11 cellular contexts compared by ENCODE assay signal in the genomic region with DNA sequence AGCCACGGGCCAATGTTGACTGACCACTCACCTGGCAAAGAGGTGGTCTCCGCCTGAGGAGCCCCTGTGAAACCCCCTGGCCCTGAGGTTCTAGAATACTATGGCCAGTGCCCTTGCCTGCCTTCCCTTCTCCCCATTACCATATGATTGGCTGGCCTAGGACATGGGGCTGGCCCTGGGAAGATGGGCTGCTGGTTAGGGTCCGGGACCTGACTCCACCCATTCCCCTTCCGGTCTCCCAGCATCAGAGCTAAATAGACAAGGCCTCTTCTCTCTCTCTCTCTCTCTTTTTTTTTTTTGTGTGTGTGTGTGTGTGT. TPM values are rescaled to one million over a fixed set of nuclear protein-coding genes. Genes with fewer than 3 reads are reported as not detected.
A peak's percentile ranks its signal among the peaks of the same experiment; 100 is the strongest.
DNase-seq lines count a peak whose midpoint lies in the region; ATAC-seq and TF ChIP-seq lines count a peak whose summit lies in the region.
"Had no signal": no experiment of that assay in that cellular context is flagged by ENCODE, and none has a peak within 500 bp of the region (broad histone marks: within the 10 kb centered on the region; RNA-seq: fewer than 3 reads in every experiment).

No MANE protein-coding gene starts in this region.

- no peak for TF ChIP-seq EP300 in upper lobe of left lung (IDR thresholded peaks at IDR 0.05)

- intact Hi-C loops in heart left ventricle (cut with DNase I) (no loop called here), left cardiac atrium (cut with DNase I) (loop anchor here in 1 of 2 donors (10.0 kb wide), 2 partner anchors 49 to 119 kb away; a partner anchor contains a TSS)

- H3K9ac ChIP-seq in liver (ENCODE audit: low read depth in 1 of 2, low read length in 2 of 2) = no peak overlapping the region

- H3K4me3 ChIP-seq in heart left ventricle (peak overlapping the region in 3 of 12 donors; percentile 26 to 72 (median 31)), liver (ENCODE audit: low read depth in 1 of 3, low read length in 3 of 3) (no peak overlapping the region), upper lobe of left lung (peak overlapping the region in 1 of 4 donors; percentile 89)

- peaks cover 56% of the 10 kb centered on the region for H3K4me1 Mint-ChIP-seq in activated CD8-positive, alpha-beta T cell treated with anti-CD3 and anti-CD28 coated beads, Interleukin-2, amount 10 ng/mL, durations not matched to agents 7 days and 5 days (ENCODE audit: low read depth)

- no peaks in the 10 kb centered on the region for H3K9me3 Mint-ChIP-seq in activated CD8-positive, alpha-beta T cell treated with anti-CD3 and anti-CD28 coated beads, Interleukin-2, amount 10 ng/mL, durations not matched to agents 7 days and 5 days (ENCODE audit: insufficient read depth)

- 62 to 71% (median 64%) methylated on average over 4 of the region's 4 CpGs for WGBS in heart left ventricle, 4 donors
- 74% methylated on average over 4 of the region's 4 CpGs for WGBS in liver
- 48 to 65% methylated on average over 2 to 3 of the region's 4 CpGs for WGBS in upper lobe of left lung, 2 donors

- H3K27me3 ChIP-seq in heart left ventricle (no peaks in the 10 kb centered on the region), liver (ENCODE audit: control insufficient read depth in 4 of 4, insufficient read depth in 4 of 4, low read length in 3 of 4) (no peaks in the 10 kb centered on the region), upper lobe of left lung (no peaks in the 10 kb centered on the region)

- H3K4me1 ChIP-seq in heart left ventricle = peaks cover 59 to 93% (median 90%) of the 10 kb centered on the region in 12 donors
- peaks cover 25 to 85% (median 67%) of the 10 kb centered on the region in 4 donors for H3K4me1 ChIP-seq in liver (ENCODE audit: control insufficient read depth in 4 of 4, insufficient read depth in 4 of 4, low read length in 3 of 4)
- peaks cover 85 to 92% (median 89%) of the 10 kb centered on the region in 4 donors for H3K4me1 ChIP-seq in upper lobe of left lung

- POLR2A ChIA-PET in activated CD8-positive, alpha-beta T cell treated with anti-CD3 and anti-CD28 coated beads, Interleukin-2, amount 10 ng/mL, durations not matched to agents 7 days and 5 days (lab: Charles Lee) = interaction anchor here (0.6 to 23.0 kb wide), 4 partner anchors 7 to 245 kb away, joined by 3 to 670 read pairs (median 337); a partner anchor contains a TSS

- H3K9me3 ChIP-seq in heart left ventricle = no peaks in the 10 kb centered on the region
- H3K9me3 ChIP-seq in liver (ENCODE audit: control insufficient read depth in 4 of 4, low read length in 3 of 4) = no peaks in the 10 kb centered on the region
- no peaks in the 10 kb centered on the region for H3K9me3 ChIP-seq in upper lobe of left lung

- H3K36me3 ChIP-seq in heart left ventricle = peaks cover 0 to 3% (median 0%) of the 10 kb centered on the region in 9 donors
- H3K36me3 ChIP-seq in liver (ENCODE audit: control insufficient read depth in 4 of 4, insufficient read depth in 3 of 4, low read depth in 1 of 4, low read length in 3 of 4) = no peaks in the 10 kb centered on the region
- no peaks in the 10 kb centered on the region for H3K36me3 ChIP-seq in upper lobe of left lung

- TF ChIP-seq POLR2A in heart left ventricle (IDR thresholded peaks at IDR 0.05) = no peak
- TF ChIP-seq POLR2A in upper lobe of left lung (IDR thresholded peaks at IDR 0.05) = no peak

- no peaks in the 10 kb centered on the region for H3K27me3 Mint-ChIP-seq in activated CD8-positive, alpha-beta T cell treated with anti-CD3 and anti-CD28 coated beads, Interleukin-2, amount 10 ng/mL, durations not matched to agents 7 days and 5 days (ENCODE audit: low read depth)

- no peak for DNase-seq in heart left ventricle
- DNase-seq in left cardiac atrium = no peak
- DNase-seq in activated CD8-positive, alpha-beta T cell treated with anti-CD3 and anti-CD28 coated beads, Interleukin-2, amount 10 ng/mL, durations not matched to agents 7 days and 5 days = peak; percentile 76
- no peak for DNase-seq in upper lobe of left lung
- DNase-seq in putamen (ENCODE audit: low spot score) = no peak
- no peak for DNase-seq in EL
- DNase-seq: C1 segment of cervical spinal cord had no signal

- ATAC-seq in heart left ventricle (no peak), left cardiac atrium (no peak), upper lobe of left lung (ENCODE audit: low FRiP score in 2 of 2) (no peak), HG02763 (IDR thresholded peaks at IDR 0.05; ENCODE audit: unreplicated experiment) (no peak)
- ATAC-seq in activated CD8-positive, alpha-beta T cell treated with anti-CD3 and anti-CD28 coated beads, Interleukin-2, amount 10 ng/mL, durations not matched to agents 7 days and 5 days = no peak
- ATAC-seq: Panc1 had no signal

- CTCF ChIA-PET in activated CD8-positive, alpha-beta T cell treated with anti-CD3 and anti-CD28 coated beads, Interleukin-2, amount 10 ng/mL, durations not matched to agents 7 days and 5 days (lab: Charles Lee) = interaction anchor here (0.7 to 25.5 kb wide), 5 partner anchors 3 to 152 kb away, joined by 3 to 1683 read pairs (median 60); a partner anchor contains a TSS

- peak overlapping the region; percentile 99 for H3K27ac Mint-ChIP-seq in activated CD8-positive, alpha-beta T cell treated with anti-CD3 and anti-CD28 coated beads, Interleukin-2, amount 10 ng/mL, durations not matched to agents 7 days and 5 days

- peak overlapping the region; percentile 90 for H3K4me3 Mint-ChIP-seq in activated CD8-positive, alpha-beta T cell treated with anti-CD3 and anti-CD28 coated beads, Interleukin-2, amount 10 ng/mL, durations not matched to agents 7 days and 5 days

- no peak for TF ChIP-seq CTCF in heart left ventricle (IDR thresholded peaks at IDR 0.05)
- TF ChIP-seq CTCF in liver (IDR thresholded peaks at IDR 0.05; ENCODE audit: low read depth, low read length, missing input control) = no peak
- TF ChIP-seq CTCF in upper lobe of left lung (IDR thresholded peaks at IDR 0.05) = no peak

- peak overlapping the region; percentile 49 to 97 (median 88) for H3K27ac ChIP-seq in heart left ventricle
- H3K27ac ChIP-seq in liver (ENCODE audit: low read depth in 1 of 2, low read length in 2 of 2) = peak overlapping the region; percentile 51 to 62
- H3K27ac ChIP-seq in upper lobe of left lung = peak overlapping the region; percentile 88 to 99 (median 96)

- no peak for TF ChIP-seq RAD21 in liver (IDR thresholded peaks at IDR 0.05)

- peaks cover 71% of the 10 kb centered on the region for H3K36me3 Mint-ChIP-seq in activated CD8-positive, alpha-beta T cell treated with anti-CD3 and anti-CD28 coated beads, Interleukin-2, amount 10 ng/mL, durations not matched to agents 7 days and 5 days (ENCODE audit: low read depth)

TF ChIP-seq in liver, 16 proteins besides CTCF, POLR2A, EP300 and RAD21 (continues in another document):
- no peak for TF ChIP-seq SP1 (IDR thresholded peaks at IDR 0.05)
- TF ChIP-seq HNF4A (conservative IDR thresholded peaks at IDR 0.05) = no peak
- TF ChIP-seq HNF4G (IDR thresholded peaks at IDR 0.05) = no peak
- no peak for TF ChIP-seq FOXA2 (IDR thresholded peaks at IDR 0.05)
- TF ChIP-seq RXRA (IDR thresholded peaks at IDR 0.05) = no peak
- TF ChIP-seq, protein P1, sequence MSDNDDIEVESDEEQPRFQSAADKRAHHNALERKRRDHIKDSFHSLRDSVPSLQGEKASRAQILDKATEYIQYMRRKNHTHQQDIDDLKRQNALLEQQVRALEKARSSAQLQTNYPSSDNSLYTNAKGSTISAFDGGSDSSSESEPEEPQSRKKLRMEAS (IDR thresholded peaks at IDR 0.05) = no peak
- no peak for TF ChIP-seq TAF1 (conservative IDR thresholded peaks at IDR 0.05)

RNA-seq across cellular contexts. Expression of a gene that starts 3.8 kb away (rescaled TPM):
- total RNA-seq in heart left ventricle = 10 to 100 TPM; 19.1 to 66.7 (median 28.4) TPM
- 10 to 100 TPM; 23.9 to 24.7 TPM for polyA plus RNA-seq in heart left ventricle
- 10 to 100 TPM; 49.7 to 59.2 TPM for total RNA-seq in left cardiac atrium
- 100 to 1,000 TPM; 314 to 330 TPM for total RNA-seq in activated CD8-positive, alpha-beta T cell treated with anti-CD3 and anti-CD28 coated beads, Interleukin-2, amount 10 ng/mL, durations not matched to agents 7 days and 5 days
- 10 to 100 TPM; 19.0 to 41.7 TPM for total RNA-seq in liver
- 10 to 100 TPM in 1 of 2 donors, 1 to 10 TPM in 1; 6.9 to 29.3 TPM for polyA plus RNA-seq in liver
- 100 to 1,000 TPM in 1 of 6 donors, 10 to 100 TPM in 5; 32.7 to 104 (median 64.8) TPM for total RNA-seq in upper lobe of left lung

RNA-seq across cellular contexts. Expression of a gene that starts 27.0 kb away (rescaled TPM):
- 10 to 100 TPM in 2 of 9 donors, 1 to 10 TPM in 5, under 1 TPM in 2; 0.19 to 16.3 (median 7.8) TPM for total RNA-seq in heart left ventricle
- polyA plus RNA-seq in heart left ventricle = 1 to 10 TPM in 1 of 2 donors, not detected in 1; 5.8 TPM
- 100 to 1,000 TPM in 1 of 2 donors, 10 to 100 TPM in 1; 72.9 to 110 TPM for total RNA-seq in left cardiac atrium
- 1 to 10 TPM in 1 of 2 experiments, under 1 TPM in 1; 0.47 to 1.0 TPM for total RNA-seq in activated CD8-positive, alpha-beta T cell treated with anti-CD3 and anti-CD28 coated beads, Interleukin-2, amount 10 ng/mL, durations not matched to agents 7 days and 5 days
- total RNA-seq in liver = under 1 TPM in 1 of 2 donors, not detected in 1; 0.08 TPM
- not detected for polyA plus RNA-seq in liver
- total RNA-seq in upper lobe of left lung = 1 to 10 TPM in 1 of 6 donors, not detected in 5; 1.0 TPM
- total RNA-seq: osteoblast had no signal

RNA-seq across cellular contexts. Expression of a gene that starts 37.0 kb away (rescaled TPM):
- not detected for total RNA-seq in heart left ventricle
- not detected for polyA plus RNA-seq in heart left ventricle
- under 1 TPM in 1 of 2 donors, not detected in 1; 0.12 TPM for total RNA-seq in left cardiac atrium
- not detected for total RNA-seq in activated CD8-positive, alpha-beta T cell treated with anti-CD3 and anti-CD28 coated beads, Interleukin-2, amount 10 ng/mL, durations not matched to agents 7 days and 5 days
- 10 to 100 TPM in 1 of 2 donors, not detected in 1; 32.5 TPM for total RNA-seq in liver
- polyA plus RNA-seq in liver = 10 to 100 TPM; 21.8 to 31.7 TPM
- total RNA-seq in upper lobe of left lung = under 1 TPM in 2 of 6 donors, not detected in 4; 0.15 to 0.80 TPM
- total RNA-seq: osteoblast had no signal

RNA-seq across cellular contexts. Expression of a gene that starts 40.8 kb away (rescaled TPM):
- total RNA-seq in heart left ventricle = 1 to 10 TPM in 5 of 9 donors, under 1 TPM in 1, not detected in 3; 0.14 to 3.3 (median 2.0) TPM
- 1 to 10 TPM in 1 of 2 donors, under 1 TPM in 1; 0.06 to 1.5 TPM for polyA plus RNA-seq in heart left ventricle
- total RNA-seq in left cardiac atrium = 10 to 100 TPM; 11.0 to 24.5 TPM
- total RNA-seq in activated CD8-positive, alpha-beta T cell treated with anti-CD3 and anti-CD28 coated beads, Interleukin-2, amount 10 ng/mL, durations not matched to agents 7 days and 5 days = not detected
- total RNA-seq in liver = not detected
- polyA plus RNA-seq in liver = not detected
- total RNA-seq in upper lobe of left lung = not detected
- total RNA-seq: osteoblast had no signal

RNA-seq across cellular contexts. Expression of a gene that starts 57.3 kb away (rescaled TPM):
- 10 to 100 TPM; 22.6 to 39.3 (median 29.5) TPM for total RNA-seq in heart left ventricle
- 10 to 100 TPM; 28.0 to 29.3 TPM for polyA plus RNA-seq in heart left ventricle
- total RNA-seq in left cardiac atrium = 10 to 100 TPM; 35.3 to 41.4 TPM
- total RNA-seq in activated CD8-positive, alpha-beta T cell treated with anti-CD3 and anti-CD28 coated beads, Interleukin-2, amount 10 ng/mL, durations not matched to agents 7 days and 5 days = 10 to 100 TPM; 56.9 to 58.0 TPM
- 10 to 100 TPM; 15.4 to 35.5 TPM for total RNA-seq in liver
- polyA plus RNA-seq in liver = 10 to 100 TPM; 13.1 to 27.5 TPM
- total RNA-seq in upper lobe of left lung = 100 to 1,000 TPM in 1 of 6 donors, 10 to 100 TPM in 5; 40.6 to 158 (median 65.0) TPM

Comparison
In these comparisons a context has a peak if more than half of its experiments do, and no peak if none do; other contexts are left out.
1. RNA of a gene that starts 27.0 kb away (total RNA-seq): 72.9 to 110 TPM in left cardiac atrium; 0.19 to 16.3 TPM in heart left ventricle, 0.47 to 1.0 TPM in activated CD8-positive, alpha-beta T cell treated with anti-CD3 and anti-CD28 coated beads, Interleukin-2, amount 10 ng/mL, durations not matched to agents 7 days and 5 days, 0.08 TPM in liver and 1.0 TPM in upper lobe of left lung; every median in the first group is over 4 times any median in the second.
2. Peak in every context shown above with its lines, with median percentiles within 50 percentile points of each other: H3K27ac ChIP-seq.